1 cellular context compared by ENCODE assay signal in the genomic region with DNA sequence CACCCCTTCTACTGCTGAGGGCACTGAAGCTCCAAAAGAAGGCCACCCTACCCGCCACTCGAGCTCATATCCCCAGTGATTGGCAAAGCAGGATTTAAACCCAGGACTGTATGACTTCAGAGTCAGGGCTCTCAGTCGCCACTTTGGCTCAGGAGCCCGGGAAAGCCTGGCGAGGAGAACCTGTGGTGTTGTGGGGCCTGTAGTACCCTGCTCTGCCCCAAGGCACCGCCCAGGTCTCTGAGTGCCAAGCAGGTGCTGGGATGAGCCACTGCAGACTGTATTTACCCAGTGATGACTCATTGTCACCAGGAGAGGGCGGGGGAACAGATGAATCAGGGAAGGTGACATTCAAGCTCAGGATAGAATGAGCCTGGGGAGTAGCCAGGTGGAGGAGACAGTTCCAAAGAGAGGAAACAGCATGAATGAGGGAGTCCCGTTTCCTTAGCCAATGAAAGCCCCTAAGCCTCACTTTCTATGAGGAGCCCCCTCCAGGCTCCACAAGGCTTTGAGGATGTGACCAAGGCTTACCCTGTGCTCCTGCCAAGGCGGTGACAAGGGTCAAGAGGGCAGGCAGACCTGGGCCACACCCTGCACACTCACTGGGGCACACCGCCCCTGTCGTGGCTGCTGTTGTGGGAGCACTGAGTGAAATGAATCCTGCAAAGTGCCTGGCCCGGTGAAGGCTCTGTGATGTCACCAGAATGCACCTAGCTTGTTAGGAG.
TF ChIP-seq lines count a peak whose summit lies in the region.

No MANE protein-coding gene starts in this region.

TF ChIP-seq in HepG2, 621 proteins besides CTCF, POLR2A, EP300 and RAD21 (continued from another document and continues in another):
- TF ChIP-seq, protein P1, sequence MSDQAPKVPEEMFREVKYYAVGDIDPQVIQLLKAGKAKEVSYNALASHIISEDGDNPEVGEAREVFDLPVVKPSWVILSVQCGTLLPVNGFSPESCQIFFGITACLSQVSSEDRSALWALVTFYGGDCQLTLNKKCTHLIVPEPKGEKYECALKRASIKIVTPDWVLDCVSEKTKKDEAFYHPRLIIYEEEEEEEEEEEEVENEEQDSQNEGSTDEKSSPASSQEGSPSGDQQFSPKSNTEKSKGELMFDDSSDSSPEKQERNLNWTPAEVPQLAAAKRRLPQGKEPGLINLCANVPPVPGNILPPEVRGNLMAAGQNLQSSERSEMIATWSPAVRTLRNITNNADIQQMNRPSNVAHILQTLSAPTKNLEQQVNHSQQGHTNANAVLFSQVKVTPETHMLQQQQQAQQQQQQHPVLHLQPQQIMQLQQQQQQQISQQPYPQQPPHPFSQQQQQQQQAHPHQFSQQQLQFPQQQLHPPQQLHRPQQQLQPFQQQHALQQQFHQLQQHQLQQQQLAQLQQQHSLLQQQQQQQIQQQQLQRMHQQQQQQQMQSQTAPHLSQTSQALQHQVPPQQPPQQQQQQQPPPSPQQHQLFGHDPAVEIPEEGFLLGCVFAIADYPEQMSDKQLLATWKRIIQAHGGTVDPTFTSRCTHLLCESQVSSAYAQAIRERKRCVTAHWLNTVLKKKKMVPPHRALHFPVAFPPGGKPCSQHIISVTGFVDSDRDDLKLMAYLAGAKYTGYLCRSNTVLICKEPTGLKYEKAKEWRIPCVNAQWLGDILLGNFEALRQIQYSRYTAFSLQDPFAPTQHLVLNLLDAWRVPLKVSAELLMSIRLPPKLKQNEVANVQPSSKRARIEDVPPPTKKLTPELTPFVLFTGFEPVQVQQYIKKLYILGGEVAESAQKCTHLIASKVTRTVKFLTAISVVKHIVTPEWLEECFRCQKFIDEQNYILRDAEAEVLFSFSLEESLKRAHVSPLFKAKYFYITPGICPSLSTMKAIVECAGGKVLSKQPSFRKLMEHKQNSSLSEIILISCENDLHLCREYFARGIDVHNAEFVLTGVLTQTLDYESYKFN (CRISPR knock-in tag; conservative IDR thresholded peaks at IDR 0.05), result peak; percentile 65
- TF ChIP-seq ZNF101 (CRISPR knock-in tag; IDR thresholded peaks at IDR 0.05; ENCODE audit: borderline replicate concordance, low read depth) (no peak), TEAD3 (CRISPR knock-in tag; optimal IDR thresholded peaks at IDR 0.05; ENCODE audit: borderline replicate concordance) (peak; percentile 29), ISL2 (CRISPR knock-in tag; IDR thresholded peaks at IDR 0.05) (no peak), GPN1 (CRISPR knock-in tag; IDR thresholded peaks at IDR 0.05; ENCODE audit: borderline replicate concordance) (no peak), HDAC1 (CRISPR knock-in tag; IDR thresholded peaks at IDR 0.05) (peak; percentile 56), JARID2 (CRISPR knock-in tag; IDR thresholded peaks at IDR 0.05; ENCODE audit: insufficient replicate concordance) (no peak), ELF3 (CRISPR knock-in tag; IDR thresholded peaks at IDR 0.05) (0 out of 2 replicates have a peak, but pooled peaks have one; percentile 59), THAP11 (CRISPR knock-in tag; IDR thresholded peaks at IDR 0.05) (peak; percentile 69), U2AF1 (optimal IDR thresholded peaks at IDR 0.05; ENCODE audit: low read depth, low read length) (no peak), KLF11 (CRISPR knock-in tag; IDR thresholded peaks at IDR 0.05) (no peak), ZNF777 (CRISPR knock-in tag; IDR thresholded peaks at IDR 0.05) (no peak), ZFP82 (CRISPR knock-in tag; IDR thresholded peaks at IDR 0.05; ENCODE audit: borderline replicate concordance) (no peak), KMT2B (CRISPR knock-in tag; IDR thresholded peaks at IDR 0.05) (peak; percentile 52; the same call in 1 of the 2 replicates), NR2C2 (CRISPR knock-in tag; IDR thresholded peaks at IDR 0.05; ENCODE audit: borderline replicate concordance) (0 out of 2 replicates have a peak, but pooled peaks have one; percentile 35), ESRRA (CRISPR knock-in tag; IDR thresholded peaks at IDR 0.05; ENCODE audit: low read depth) (peak; percentile 90), RARA (CRISPR knock-in tag; IDR thresholded peaks at IDR 0.05) (peak; percentile 72), MAFK (conservative IDR thresholded peaks at IDR 0.05 in 1 of 2, IDR thresholded peaks at IDR 0.05 in 1 of 2; ENCODE audit: low read length in 2 of 2) (no peak), FOXM1 (CRISPR knock-in tag; IDR thresholded peaks at IDR 0.05) (no peak), NFE2 (CRISPR knock-in tag; IDR thresholded peaks at IDR 0.05) (no peak), SOX13 (IDR thresholded peaks at IDR 0.05) (no peak), SOX13 (CRISPR knock-in tag; conservative IDR thresholded peaks at IDR 0.05 in 1 of 2, IDR thresholded peaks at IDR 0.05 in 1 of 2) (peak in 1 of 2 experiments; percentile 79; a peak in 2 of 4 replicates), HMG20A (CRISPR knock-in tag; IDR thresholded peaks at IDR 0.05; ENCODE audit: borderline replicate concordance) (no peak; the same call in 1 of the 2 replicates), LCORL (IDR thresholded peaks at IDR 0.05) (no peak), LCORL (CRISPR knock-in tag; IDR thresholded peaks at IDR 0.05) (peak; percentile 71), TARDBP (CRISPR knock-in tag; IDR thresholded peaks at IDR 0.05) (peak; percentile 73; the same call in 1 of the 2 replicates), MXI1 (IDR thresholded peaks at IDR 0.05; ENCODE audit: borderline replicate concordance, low read depth, low read length) (peak; percentile 60; the same call in 1 of the 3 replicates)
- TF ChIP-seq, protein P2, sequence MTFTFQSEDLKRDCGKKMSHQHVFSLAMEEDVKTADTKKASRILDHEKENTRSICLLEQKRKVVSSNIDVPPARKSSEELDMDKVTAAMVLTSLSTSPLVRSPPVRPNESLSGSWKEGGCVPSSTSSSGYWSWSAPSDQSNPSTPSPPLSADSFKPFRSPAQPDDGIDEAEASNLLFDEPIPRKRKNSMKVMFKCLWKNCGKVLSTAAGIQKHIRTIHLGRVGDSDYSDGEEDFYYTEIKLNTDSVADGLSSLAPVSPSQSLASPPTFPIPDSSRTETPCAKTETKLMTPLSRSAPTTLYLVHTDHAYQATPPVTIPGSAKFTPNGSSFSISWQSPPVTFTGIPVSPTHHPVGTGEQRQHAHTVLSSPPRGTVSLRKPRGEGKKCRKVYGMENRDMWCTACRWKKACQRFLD (CRISPR knock-in tag; IDR thresholded peaks at IDR 0.05; ENCODE audit: borderline replicate concordance), result no peak
- TF ChIP-seq, protein P3, sequence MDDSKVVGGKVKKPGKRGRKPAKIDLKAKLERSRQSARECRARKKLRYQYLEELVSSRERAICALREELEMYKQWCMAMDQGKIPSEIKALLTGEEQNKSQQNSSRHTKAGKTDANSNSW (CRISPR knock-in tag; IDR thresholded peaks at IDR 0.05; ENCODE audit: borderline replicate concordance), result 0 out of 2 replicates have a peak, but pooled peaks have one; percentile 49
- TF ChIP-seq, protein P4, sequence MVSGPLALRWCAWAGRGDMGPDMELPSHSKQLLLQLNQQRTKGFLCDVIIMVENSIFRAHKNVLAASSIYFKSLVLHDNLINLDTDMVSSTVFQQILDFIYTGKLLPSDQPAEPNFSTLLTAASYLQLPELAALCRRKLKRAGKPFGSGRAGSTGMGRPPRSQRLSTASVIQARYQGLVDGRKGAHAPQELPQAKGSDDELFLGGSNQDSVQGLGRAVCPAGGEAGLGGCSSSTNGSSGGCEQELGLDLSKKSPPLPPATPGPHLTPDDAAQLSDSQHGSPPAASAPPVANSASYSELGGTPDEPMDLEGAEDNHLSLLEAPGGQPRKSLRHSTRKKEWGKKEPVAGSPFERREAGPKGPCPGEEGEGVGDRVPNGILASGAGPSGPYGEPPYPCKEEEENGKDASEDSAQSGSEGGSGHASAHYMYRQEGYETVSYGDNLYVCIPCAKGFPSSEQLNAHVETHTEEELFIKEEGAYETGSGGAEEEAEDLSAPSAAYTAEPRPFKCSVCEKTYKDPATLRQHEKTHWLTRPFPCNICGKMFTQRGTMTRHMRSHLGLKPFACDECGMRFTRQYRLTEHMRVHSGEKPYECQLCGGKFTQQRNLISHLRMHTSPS (CRISPR knock-in tag; IDR thresholded peaks at IDR 0.05; ENCODE audit: low read depth), result peak; percentile 96
- TF ChIP-seq, protein P5, sequence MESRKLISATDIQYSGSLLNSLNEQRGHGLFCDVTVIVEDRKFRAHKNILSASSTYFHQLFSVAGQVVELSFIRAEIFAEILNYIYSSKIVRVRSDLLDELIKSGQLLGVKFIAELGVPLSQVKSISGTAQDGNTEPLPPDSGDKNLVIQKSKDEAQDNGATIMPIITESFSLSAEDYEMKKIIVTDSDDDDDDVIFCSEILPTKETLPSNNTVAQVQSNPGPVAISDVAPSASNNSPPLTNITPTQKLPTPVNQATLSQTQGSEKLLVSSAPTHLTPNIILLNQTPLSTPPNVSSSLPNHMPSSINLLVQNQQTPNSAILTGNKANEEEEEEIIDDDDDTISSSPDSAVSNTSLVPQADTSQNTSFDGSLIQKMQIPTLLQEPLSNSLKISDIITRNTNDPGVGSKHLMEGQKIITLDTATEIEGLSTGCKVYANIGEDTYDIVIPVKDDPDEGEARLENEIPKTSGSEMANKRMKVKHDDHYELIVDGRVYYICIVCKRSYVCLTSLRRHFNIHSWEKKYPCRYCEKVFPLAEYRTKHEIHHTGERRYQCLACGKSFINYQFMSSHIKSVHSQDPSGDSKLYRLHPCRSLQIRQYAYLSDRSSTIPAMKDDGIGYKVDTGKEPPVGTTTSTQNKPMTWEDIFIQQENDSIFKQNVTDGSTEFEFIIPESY (CRISPR knock-in tag; IDR thresholded peaks at IDR 0.05), result 0 out of 2 replicates have a peak, but pooled peaks have one; percentile 27
- TF ChIP-seq, protein P6, sequence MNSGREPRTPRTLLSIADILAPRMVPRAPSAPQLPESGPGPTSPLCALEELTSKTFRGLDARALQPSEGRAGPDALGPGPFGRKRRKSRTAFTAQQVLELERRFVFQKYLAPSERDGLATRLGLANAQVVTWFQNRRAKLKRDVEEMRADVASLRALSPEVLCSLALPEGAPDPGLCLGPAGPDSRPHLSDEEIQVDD (CRISPR knock-in tag; IDR thresholded peaks at IDR 0.05; ENCODE audit: borderline replicate concordance), result no peak
- TF ChIP-seq, protein P7, sequence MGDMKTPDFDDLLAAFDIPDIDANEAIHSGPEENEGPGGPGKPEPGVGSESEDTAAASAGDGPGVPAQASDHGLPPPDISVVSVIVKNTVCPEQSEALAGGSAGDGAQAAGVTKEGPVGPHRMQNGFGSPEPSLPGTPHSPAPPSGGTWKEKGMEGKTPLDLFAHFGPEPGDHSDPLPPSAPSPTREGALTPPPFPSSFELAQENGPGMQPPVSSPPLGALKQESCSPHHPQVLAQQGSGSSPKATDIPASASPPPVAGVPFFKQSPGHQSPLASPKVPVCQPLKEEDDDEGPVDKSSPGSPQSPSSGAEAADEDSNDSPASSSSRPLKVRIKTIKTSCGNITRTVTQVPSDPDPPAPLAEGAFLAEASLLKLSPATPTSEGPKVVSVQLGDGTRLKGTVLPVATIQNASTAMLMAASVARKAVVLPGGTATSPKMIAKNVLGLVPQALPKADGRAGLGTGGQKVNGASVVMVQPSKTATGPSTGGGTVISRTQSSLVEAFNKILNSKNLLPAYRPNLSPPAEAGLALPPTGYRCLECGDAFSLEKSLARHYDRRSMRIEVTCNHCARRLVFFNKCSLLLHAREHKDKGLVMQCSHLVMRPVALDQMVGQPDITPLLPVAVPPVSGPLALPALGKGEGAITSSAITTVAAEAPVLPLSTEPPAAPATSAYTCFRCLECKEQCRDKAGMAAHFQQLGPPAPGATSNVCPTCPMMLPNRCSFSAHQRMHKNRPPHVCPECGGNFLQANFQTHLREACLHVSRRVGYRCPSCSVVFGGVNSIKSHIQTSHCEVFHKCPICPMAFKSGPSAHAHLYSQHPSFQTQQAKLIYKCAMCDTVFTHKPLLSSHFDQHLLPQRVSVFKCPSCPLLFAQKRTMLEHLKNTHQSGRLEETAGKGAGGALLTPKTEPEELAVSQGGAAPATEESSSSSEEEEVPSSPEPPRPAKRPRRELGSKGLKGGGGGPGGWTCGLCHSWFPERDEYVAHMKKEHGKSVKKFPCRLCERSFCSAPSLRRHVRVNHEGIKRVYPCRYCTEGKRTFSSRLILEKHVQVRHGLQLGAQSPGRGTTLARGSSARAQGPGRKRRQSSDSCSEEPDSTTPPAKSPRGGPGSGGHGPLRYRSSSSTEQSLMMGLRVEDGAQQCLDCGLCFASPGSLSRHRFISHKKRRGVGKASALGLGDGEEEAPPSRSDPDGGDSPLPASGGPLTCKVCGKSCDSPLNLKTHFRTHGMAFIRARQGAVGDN (CRISPR knock-in tag; IDR thresholded peaks at IDR 0.05), result peak; percentile 82
- TF ChIP-seq, protein P8, sequence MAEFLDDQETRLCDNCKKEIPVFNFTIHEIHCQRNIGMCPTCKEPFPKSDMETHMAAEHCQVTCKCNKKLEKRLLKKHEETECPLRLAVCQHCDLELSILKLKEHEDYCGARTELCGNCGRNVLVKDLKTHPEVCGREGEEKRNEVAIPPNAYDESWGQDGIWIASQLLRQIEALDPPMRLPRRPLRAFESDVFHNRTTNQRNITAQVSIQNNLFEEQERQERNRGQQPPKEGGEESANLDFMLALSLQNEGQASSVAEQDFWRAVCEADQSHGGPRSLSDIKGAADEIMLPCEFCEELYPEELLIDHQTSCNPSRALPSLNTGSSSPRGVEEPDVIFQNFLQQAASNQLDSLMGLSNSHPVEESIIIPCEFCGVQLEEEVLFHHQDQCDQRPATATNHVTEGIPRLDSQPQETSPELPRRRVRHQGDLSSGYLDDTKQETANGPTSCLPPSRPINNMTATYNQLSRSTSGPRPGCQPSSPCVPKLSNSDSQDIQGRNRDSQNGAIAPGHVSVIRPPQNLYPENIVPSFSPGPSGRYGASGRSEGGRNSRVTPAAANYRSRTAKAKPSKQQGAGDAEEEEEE (CRISPR knock-in tag; IDR thresholded peaks at IDR 0.05; ENCODE audit: borderline replicate concordance), result no peak
- TF ChIP-seq, protein P9, sequence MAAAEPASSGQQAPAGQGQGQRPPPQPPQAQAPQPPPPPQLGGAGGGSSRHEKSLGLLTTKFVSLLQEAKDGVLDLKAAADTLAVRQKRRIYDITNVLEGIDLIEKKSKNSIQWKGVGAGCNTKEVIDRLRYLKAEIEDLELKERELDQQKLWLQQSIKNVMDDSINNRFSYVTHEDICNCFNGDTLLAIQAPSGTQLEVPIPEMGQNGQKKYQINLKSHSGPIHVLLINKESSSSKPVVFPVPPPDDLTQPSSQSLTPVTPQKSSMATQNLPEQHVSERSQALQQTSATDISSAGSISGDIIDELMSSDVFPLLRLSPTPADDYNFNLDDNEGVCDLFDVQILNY (CRISPR knock-in tag; conservative IDR thresholded peaks at IDR 0.05), result no peak
- TF ChIP-seq, protein P10, sequence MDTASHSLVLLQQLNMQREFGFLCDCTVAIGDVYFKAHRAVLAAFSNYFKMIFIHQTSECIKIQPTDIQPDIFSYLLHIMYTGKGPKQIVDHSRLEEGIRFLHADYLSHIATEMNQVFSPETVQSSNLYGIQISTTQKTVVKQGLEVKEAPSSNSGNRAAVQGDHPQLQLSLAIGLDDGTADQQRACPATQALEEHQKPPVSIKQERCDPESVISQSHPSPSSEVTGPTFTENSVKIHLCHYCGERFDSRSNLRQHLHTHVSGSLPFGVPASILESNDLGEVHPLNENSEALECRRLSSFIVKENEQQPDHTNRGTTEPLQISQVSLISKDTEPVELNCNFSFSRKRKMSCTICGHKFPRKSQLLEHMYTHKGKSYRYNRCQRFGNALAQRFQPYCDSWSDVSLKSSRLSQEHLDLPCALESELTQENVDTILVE (CRISPR knock-in tag; IDR thresholded peaks at IDR 0.05), result 0 out of 2 replicates have a peak, but pooled peaks have one; percentile 42
- TF ChIP-seq, protein P11, sequence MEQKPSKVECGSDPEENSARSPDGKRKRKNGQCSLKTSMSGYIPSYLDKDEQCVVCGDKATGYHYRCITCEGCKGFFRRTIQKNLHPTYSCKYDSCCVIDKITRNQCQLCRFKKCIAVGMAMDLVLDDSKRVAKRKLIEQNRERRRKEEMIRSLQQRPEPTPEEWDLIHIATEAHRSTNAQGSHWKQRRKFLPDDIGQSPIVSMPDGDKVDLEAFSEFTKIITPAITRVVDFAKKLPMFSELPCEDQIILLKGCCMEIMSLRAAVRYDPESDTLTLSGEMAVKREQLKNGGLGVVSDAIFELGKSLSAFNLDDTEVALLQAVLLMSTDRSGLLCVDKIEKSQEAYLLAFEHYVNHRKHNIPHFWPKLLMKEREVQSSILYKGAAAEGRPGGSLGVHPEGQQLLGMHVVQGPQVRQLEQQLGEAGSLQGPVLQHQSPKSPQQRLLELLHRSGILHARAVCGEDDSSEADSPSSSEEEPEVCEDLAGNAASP (CRISPR knock-in tag; IDR thresholded peaks at IDR 0.05; ENCODE audit: borderline replicate concordance), result 0 out of 2 replicates have a peak, but pooled peaks have one; percentile 48
